Comparison of ENCODE assay signal across 21 cellular contexts in the genomic region with DNA sequence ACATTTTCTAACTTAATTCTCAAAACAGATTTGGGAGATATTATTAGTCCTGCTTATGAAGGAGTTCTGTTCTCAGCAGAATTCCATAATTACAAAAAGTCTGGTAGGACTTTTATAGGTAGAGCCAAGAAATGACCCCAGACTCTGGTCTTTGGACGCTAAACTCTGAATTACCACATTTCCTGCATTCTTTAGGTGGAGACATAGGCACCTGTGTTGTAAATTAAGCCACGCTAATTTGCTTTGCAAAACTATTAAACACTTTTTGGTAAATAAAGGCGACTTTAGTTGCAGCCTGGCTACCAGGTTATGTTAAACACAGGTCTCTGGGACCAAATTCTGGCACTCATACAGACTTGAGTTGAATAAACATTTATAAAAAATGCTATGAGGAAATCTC.
DNase-seq lines count a peak whose midpoint lies in the region; FAIRE-seq and TF ChIP-seq lines count a peak whose summit lies in the region.
"Had no signal": no experiment of that assay in that cellular context is flagged by ENCODE, and none has a peak within 500 bp of the region (broad histone marks: within the 10 kb centered on the region; RNA-seq: fewer than 3 reads in every experiment).

No MANE protein-coding gene starts in this region.

- H3F3A ChIP-seq in DOHH2 (ENCODE audit: control insufficient read depth, insufficient read depth) (peaks cover 46% of the 10 kb centered on the region), OCI-LY1 (ENCODE audit: insufficient read depth, low read length) (no peaks in the 10 kb centered on the region)

- H3K4me1 Mint-ChIP-seq in endodermal cell: peaks cover 70% of the 10 kb centered on the region

- H3K9me2 ChIP-seq in DOHH2 (replicated peaks; ENCODE audit: control insufficient read depth, low read length) (no peaks in the 10 kb centered on the region), OCI-LY1 (ENCODE audit: low read depth, low read length) (no peaks in the 10 kb centered on the region)

- no peaks in the 10 kb centered on the region for H4K20me1 ChIP-seq in DOHH2 (ENCODE audit: control insufficient read depth, insufficient read depth, low read depth, low read length)
- H4K20me1 ChIP-seq in OCI-LY1 (ENCODE audit: insufficient read depth, low read length): no peaks in the 10 kb centered on the region

- no peaks in the 10 kb centered on the region for H3K9me3 Mint-ChIP-seq in endodermal cell
- H3K9me3 Mint-ChIP-seq: activated CD8-positive, alpha-beta T cell treated with anti-CD3 and anti-CD28 coated beads for 36 hours; activated naive CD8-positive, alpha-beta T cell treated with anti-CD3 and anti-CD28 coated beads for 36 hours; activated T-cell treated with anti-CD3 and anti-CD28 coated beads, Interleukin-2, amount 50 U/mL, for 72 hours had no signal

- H3K79me2 ChIP-seq in DOHH2 (ENCODE audit: control insufficient read depth, low read length) (peaks cover 97% of the 10 kb centered on the region), OCI-LY1 (ENCODE audit: insufficient read depth, low read length) (peaks cover 60% of the 10 kb centered on the region)

- H3K36me3 ChIP-seq in DOHH2 (ENCODE audit: control insufficient read depth, low read length) (peaks cover 63% of the 10 kb centered on the region), OCI-LY1 (ENCODE audit: insufficient read depth, low read length) (peaks cover 13% of the 10 kb centered on the region; the same call in 1 of the 2 replicates), endodermal cell (ENCODE audit: control insufficient read depth, insufficient read depth, low read length) (no peaks in the 10 kb centered on the region), rectal smooth muscle tissue (ENCODE audit: control insufficient read depth, insufficient read depth, low read length) (no peaks in the 10 kb centered on the region)
- H3K36me3 ChIP-seq: suprapubic skin had no signal

- H3K27me3 ChIP-seq in DOHH2 (ENCODE audit: control insufficient read depth, low read length) (no peaks in the 10 kb centered on the region), OCI-LY1 (ENCODE audit: insufficient read depth, low read length) (no peaks in the 10 kb centered on the region), endodermal cell (ENCODE audit: control insufficient read depth, insufficient read depth, low read length, poor library complexity, severe bottlenecking) (no peaks in the 10 kb centered on the region), rectal smooth muscle tissue (ENCODE audit: control insufficient read depth, insufficient read depth, low read length) (no peaks in the 10 kb centered on the region)
- H3K27me3 ChIP-seq: suprapubic skin had no signal

- H3K4me2 ChIP-seq in DOHH2 (ENCODE audit: low read length) (peak overlapping the region; percentile 95), OCI-LY1 (ENCODE audit: low read length) (peak overlapping the region; percentile 66)
- H3K4me2 ChIP-seq: KMS-11 had no signal

- DNase-seq in endodermal cell: no peak
- DNase-seq in SW 1271 (lab: John Stamatoyannopoulos, UW): no peak
- DNase-seq in RCC 7860 (ENCODE audit: low spot score): no peak
- no peak for DNase-seq in activated naive CD4-positive, alpha-beta T cell (lab: John Stamatoyannopoulos, UW)
- DNase-seq in NCI-H345 (lab: John Stamatoyannopoulos, UW): no peak
- DNase-seq: activated CD8-positive, alpha-beta T cell treated with anti-CD3 and anti-CD28 coated beads for 36 hours; activated naive CD8-positive, alpha-beta T cell treated with anti-CD3 and anti-CD28 coated beads for 36 hours; activated T-cell treated with anti-CD3 and anti-CD28 coated beads, Interleukin-2, amount 50 U/mL, for 72 hours; GDM1; islet precursor cell; NCI-H1105; NCI-H748 treated with DMSO at 0.1 percent for 48 hours; stimulated activated CD4-positive, alpha-beta T cell treated with anti-CD3 and anti-CD28 coated beads, Interleukin-4, amount 100 ng/mL, for 24 hours had no signal

- no peaks in the 10 kb centered on the region for H3K36me3 Mint-ChIP-seq in endodermal cell (ENCODE audit: low read depth)
- H3K36me3 Mint-ChIP-seq: activated naive CD8-positive, alpha-beta T cell treated with anti-CD3 and anti-CD28 coated beads for 36 hours had no signal

- peak overlapping the region; percentile 61; the same call in 1 of the 2 replicates for H3K9ac ChIP-seq in OCI-LY1 (ENCODE audit: low read length)
- H3K9ac ChIP-seq in endodermal cell (ENCODE audit: extremely low read depth, low read length, poor library complexity, severe bottlenecking): no peak overlapping the region
- H3K9ac ChIP-seq in rectal smooth muscle tissue (ENCODE audit: low read length): no peak overlapping the region
- H3K9ac ChIP-seq: KMS-11 had no signal

- H3K4me3 ChIP-seq in DOHH2 (ENCODE audit: low read length) (peak overlapping the region; percentile 74), OCI-LY1 (ENCODE audit: low read depth, low read length, poor library complexity, severe bottlenecking) (peak overlapping the region; percentile 23), endodermal cell (ENCODE audit: low read length) (no peak overlapping the region), rectal smooth muscle tissue (ENCODE audit: low read length) (no peak overlapping the region)
- H3K4me3 ChIP-seq: suprapubic skin had no signal

- H3K27ac ChIP-seq in DOHH2 (ENCODE audit: low read depth, low read length): peak overlapping the region; percentile 95
- H3K27ac ChIP-seq in OCI-LY1 (ENCODE audit: low read depth, low read length, poor library complexity, severe bottlenecking): peak overlapping the region; percentile 95
- H3K27ac ChIP-seq in endodermal cell (ENCODE audit: low read depth, low read length): no peak overlapping the region
- peak overlapping the region; percentile 14 for H3K27ac ChIP-seq in rectal smooth muscle tissue (ENCODE audit: low read depth, low read length)
- H3K27ac ChIP-seq: HL-60, KMS-11, suprapubic skin, VCaP had no signal

- H2AFZ ChIP-seq in OCI-LY1 (ENCODE audit: low read length): no peak overlapping the region

- 46 to 61% methylated on average over 3 of the region's 3 CpGs for WGBS in endodermal cell (ENCODE audit: insufficient coverage in 1 of 2, insufficient read length in 1 of 2), 2 experiments

- no peak overlapping the region for H3K4me3 Mint-ChIP-seq in endodermal cell
- H3K4me3 Mint-ChIP-seq: activated CD8-positive, alpha-beta T cell treated with anti-CD3 and anti-CD28 coated beads for 36 hours; activated naive CD8-positive, alpha-beta T cell treated with anti-CD3 and anti-CD28 coated beads for 36 hours; activated T-cell treated with anti-CD3 and anti-CD28 coated beads, Interleukin-2, amount 50 U/mL, for 72 hours had no signal

- H3K27me3 Mint-ChIP-seq in endodermal cell (ENCODE audit: insufficient read depth): no peaks in the 10 kb centered on the region
- H3K27me3 Mint-ChIP-seq: activated CD8-positive, alpha-beta T cell treated with anti-CD3 and anti-CD28 coated beads for 36 hours; activated naive CD8-positive, alpha-beta T cell treated with anti-CD3 and anti-CD28 coated beads for 36 hours had no signal

- H3K4me1 ChIP-seq in DOHH2 (ENCODE audit: control insufficient read depth, low read length) (peaks cover 91% of the 10 kb centered on the region), OCI-LY1 (ENCODE audit: insufficient read depth, low read length, severe bottlenecking) (peaks cover 84% of the 10 kb centered on the region), endodermal cell (ENCODE audit: control insufficient read depth, insufficient read depth, low read length) (peaks cover 12% of the 10 kb centered on the region), rectal smooth muscle tissue (ENCODE audit: control insufficient read depth, insufficient read depth, low read length) (peaks cover 35% of the 10 kb centered on the region)

- TF ChIP-seq CTCF in DOHH2 (IDR thresholded peaks at IDR 0.05; ENCODE audit: low read depth, low read length, poor library complexity, severe bottlenecking): no peak
- no peak for TF ChIP-seq CTCF in OCI-LY1 (IDR thresholded peaks at IDR 0.05; ENCODE audit: low read length)
- no peak for TF ChIP-seq CTCF in endodermal cell (conservative IDR thresholded peaks at IDR 0.05)

- H3K27ac Mint-ChIP-seq in endodermal cell: peak overlapping the region; percentile 72
- H3K27ac Mint-ChIP-seq: activated CD8-positive, alpha-beta T cell treated with anti-CD3 and anti-CD28 coated beads for 36 hours; activated naive CD8-positive, alpha-beta T cell treated with anti-CD3 and anti-CD28 coated beads for 36 hours; activated T-cell treated with anti-CD3 and anti-CD28 coated beads, Interleukin-2, amount 50 U/mL, for 72 hours had no signal

- no peak for FAIRE-seq in RCC 7860 (lab: Jason Lieb, UNC)
- FAIRE-seq: H54 had no signal

- H3K9me3 ChIP-seq in DOHH2 (ENCODE audit: control insufficient read depth, insufficient read depth, low read length): no peaks in the 10 kb centered on the region
- no peaks in the 10 kb centered on the region for H3K9me3 ChIP-seq in OCI-LY1 (ENCODE audit: low read length)
- H3K9me3 ChIP-seq in endodermal cell (ENCODE audit: control insufficient read depth, low read length): no peaks in the 10 kb centered on the region
- H3K9me3 ChIP-seq: suprapubic skin had no signal

Comparison
In these comparisons a context has a peak if more than half of its experiments do, and no peak if none do; other contexts are left out.
1. H3K4me3 ChIP-seq: peak in DOHH2 (single experiment) and OCI-LY1 (single experiment); none in endodermal cell (single experiment) and rectal smooth muscle tissue (single experiment).